Comparison of ENCODE assay signal across 15 cellular contexts in genomic region chr17:76569607-76570279, GRCh38. TPM values are rescaled to one million over a fixed set of nuclear protein-coding genes. Genes with fewer than 3 reads are reported as not detected.
DNase-seq lines count a peak whose midpoint lies in the region; ATAC-seq and TF ChIP-seq lines count a peak whose summit lies in the region.
"Had no signal": no experiment of that assay in that cellular context is flagged by ENCODE, and none has a peak within 500 bp of the region (broad histone marks: within the 10 kb centered on the region; RNA-seq: fewer than 3 reads in every experiment).

No MANE protein-coding gene starts in this region.

- TF ChIP-seq CTCF in HEK293 (tag by site-specific recombination; IDR thresholded peaks at IDR 0.05): no peak
- TF ChIP-seq CTCF in left lung (IDR thresholded peaks at IDR 0.05): no peak
- no peak for TF ChIP-seq CTCF in gastrocnemius medialis (IDR thresholded peaks at IDR 0.05 in 4 of 5, conservative IDR thresholded peaks at IDR 0.05 in 1 of 5)
- no peak for TF ChIP-seq CTCF in BE2C (IDR thresholded peaks at IDR 0.05; ENCODE audit: low read depth, low read length)

- TF ChIP-seq POLR2A in gastrocnemius medialis (IDR thresholded peaks at IDR 0.05) (no peak), GM18505 (IDR thresholded peaks at IDR 0.05; ENCODE audit: borderline replicate concordance, extremely low read depth, insufficient read depth, insufficient read length) (no peak)

- H3K9me3 ChIP-seq in HEK293 (ENCODE audit: control insufficient read depth, insufficient read depth, low read depth, low read length) (no peaks in the 10 kb centered on the region), left lung (no peaks in the 10 kb centered on the region), gastrocnemius medialis (no peaks in the 10 kb centered on the region), BE2C (no peaks in the 10 kb centered on the region)

- H3K27ac ChIP-seq in HEK293 (ENCODE audit: extremely low read depth, low read depth, low read length) (no peak overlapping the region), left lung (no peak overlapping the region), gastrocnemius medialis (peak overlapping the region; percentile 67 to 81 (median 73))

- peaks cover 9 to 29% of the 10 kb centered on the region in 2 experiments for H3K36me3 ChIP-seq in HEK293 (ENCODE audit: control insufficient read depth in 2 of 2, insufficient read depth in 1 of 2, low read length in 2 of 2)
- peaks cover 0 to 25% of the 10 kb centered on the region in 2 donors for H3K36me3 ChIP-seq in left lung
- peaks cover 0 to 18% of the 10 kb centered on the region in 2 donors for H3K36me3 ChIP-seq in gastrocnemius medialis
- peaks cover 28% of the 10 kb centered on the region for H3K36me3 ChIP-seq in BE2C

- H3K4me3 ChIP-seq in HEK293 (ENCODE audit: low read depth, low read length) (no peak overlapping the region), left lung (no peak overlapping the region), gastrocnemius medialis (no peak overlapping the region), BE2C (ENCODE audit: low read depth, low read length) (no peak overlapping the region)

- no peaks in the 10 kb centered on the region for H3K4me1 ChIP-seq in HEK293 (ENCODE audit: control insufficient read depth, insufficient read depth, low read length)
- peaks cover 0 to 30% of the 10 kb centered on the region in 2 donors for H3K4me1 ChIP-seq in left lung
- peaks cover 24 to 29% of the 10 kb centered on the region in 2 donors for H3K4me1 ChIP-seq in gastrocnemius medialis
- H3K4me1 ChIP-seq in BE2C: peaks cover 5% of the 10 kb centered on the region

- DNase-seq in astrocyte of the hippocampus (ENCODE audit: low read depth, low spot score): peak; percentile 57
- DNase-seq in left lung: no peak
- peak; percentile 75 to 84 for DNase-seq in gastrocnemius medialis
- DNase-seq in NCI-H510A treated with DMSO at 0.1 percent for 48 hours (lab: John Stamatoyannopoulos, UW): no peak
- no peak for DNase-seq in activated CD4-positive, alpha-beta T cell treated with anti-CD3 and anti-CD28 coated beads, Interleukin-2, amount 50 U/mL, for 4 hours
- DNase-seq in BE2C: no peak
- DNase-seq: activated CD4-positive, alpha-beta T cell treated with anti-CD3 and anti-CD28 coated beads for 48 hours; CD8-positive, alpha-beta T cell; NCI-H1417 treated with DMSO at 0.1 percent for 48 hours; NCI-H774; stimulated activated CD4-positive, alpha-beta T cell treated with anti-CD3 and anti-CD28 coated beads, Interleukin-4, amount 100 ng/mL, for 24 hours had no signal

- intact Hi-C loops in left lung (cut with DNase I) (no loop called here), gastrocnemius medialis (cut with DNase I; ENCODE audit: low total_unique reads) (no loop called here)

- peak; percentile 31 for ATAC-seq in left lung
- peak; percentile 73 to 89 for ATAC-seq in gastrocnemius medialis
- ATAC-seq in GM18505 (IDR thresholded peaks at IDR 0.05; ENCODE audit: unreplicated experiment): no peak
- ATAC-seq: CD8-positive, alpha-beta T cell had no signal

- in situ Hi-C loops in gastrocnemius medialis (cut with MboI; ENCODE audit: low sequenced_read_pairs in 4 of 4): loop anchor here in 1 of 4 donors (25.0 kb wide), 1 partner anchor 143 kb away; the partner anchor contains the start of gene MXRA7

- CTCF ChIA-PET in HEK293 (lab: Yijun Ruan, JAX): interaction anchor here (0.5 to 2.6 kb wide), 5 partner anchors 11 to 177 kb away, joined by 3 to 9 read pairs (median 4); no protein-coding TSS in a partner anchor

- POLR2A ChIA-PET in HEK293 (lab: Yijun Ruan, JAX): interaction anchor here (0.6 kb wide), 1 partner anchor 38 kb away, joined by 3 read pairs; no protein-coding TSS in a partner anchor

- H3K27me3 ChIP-seq in left lung (no peaks in the 10 kb centered on the region), gastrocnemius medialis (no peaks in the 10 kb centered on the region), BE2C (0 out of 2 replicates have a peak, but pooled peaks cover 3% of the 10 kb centered on the region)

TF ChIP-seq in HEK293, 187 proteins besides CTCF, POLR2A, EP300 and RAD21:
- TF ChIP-seq GLIS1 (tag by site-specific recombination; IDR thresholded peaks at IDR 0.05) (peak; percentile 25; the same call in 1 of the 2 replicates), ZNF449 (tag by site-specific recombination; IDR thresholded peaks at IDR 0.05) (peak; percentile 82), ZBTB49 (tag by site-specific recombination; IDR thresholded peaks at IDR 0.05; ENCODE audit: low read depth) (no peak), SP3 (tag by site-specific recombination; IDR thresholded peaks at IDR 0.05) (0 out of 2 replicates have a peak, but pooled peaks have one; percentile 10), ZNF580 (tag by site-specific recombination; IDR thresholded peaks at IDR 0.05) (no peak), BCL11A (tag by site-specific recombination; IDR thresholded peaks at IDR 0.05; ENCODE audit: low read depth) (0 out of 2 replicates have a peak, but pooled peaks have one; percentile 16), OVOL3 (tag by site-specific recombination; IDR thresholded peaks at IDR 0.05) (no peak), ZIC2 (tag by site-specific recombination; IDR thresholded peaks at IDR 0.05) (peak; percentile 27; the same call in 1 of the 2 replicates)

RNA-seq across cellular contexts. Expression of gene ST6GALNAC2, which starts 15.9 kb away (rescaled TPM):
- 10 to 100 TPM; 17.5 to 30.2 TPM for total RNA-seq in left lung
- total RNA-seq in gastrocnemius medialis: 10 to 100 TPM; 13.6 to 31.1 (median 27.4) TPM
- polyA plus RNA-seq in BE2C (2012; ENCODE audit: insufficient read depth, insufficient read length, low read depth): not detected

RNA-seq across cellular contexts. Expression of gene PRCD, which starts 29.9 kb away (rescaled TPM):
- total RNA-seq in left lung: 1 to 10 TPM; 1.3 to 2.9 TPM
- total RNA-seq in gastrocnemius medialis: 1 to 10 TPM in 2 of 4 donors, under 1 TPM in 1, not detected in 1; 0.33 to 3.7 (median 1.1) TPM
- polyA plus RNA-seq in BE2C (2012; ENCODE audit: insufficient read depth, insufficient read length, low read depth): 44.2 TPM
- total RNA-seq: activated T-helper 2 cell treated with anti-CD3 and anti-CD28 coated beads, Interferon-gamma antibody, Interleukin-2, Interleukin-4, amounts not matched to agents 10 μg/mL and 5 μg/mL and 100 μg/mL, durations not matched to agents 14 hours and 24 hours and 36 hours; CD8-positive, alpha-beta T cell; kidney epithelial cell had no signal

RNA-seq across cellular contexts. Expression of gene CYGB, which starts 32.2 kb away (rescaled TPM):
- total RNA-seq in left lung: 10 to 100 TPM; 10.2 to 13.7 TPM
- total RNA-seq in gastrocnemius medialis: 10 to 100 TPM in 2 of 4 donors, 1 to 10 TPM in 2; 8.1 to 19.7 (median 10.6) TPM
- polyA plus RNA-seq in BE2C (2012; ENCODE audit: insufficient read depth, insufficient read length, low read depth): 160 TPM
- total RNA-seq: activated T-helper 2 cell treated with anti-CD3 and anti-CD28 coated beads, Interferon-gamma antibody, Interleukin-2, Interleukin-4, amounts not matched to agents 10 μg/mL and 5 μg/mL and 100 μg/mL, durations not matched to agents 14 hours and 24 hours and 36 hours had no signal

Comparison
In these comparisons a context has a peak if more than half of its experiments do, and no peak if none do; other contexts are left out.
1. H3K27ac ChIP-seq: peak in gastrocnemius medialis (4 of 4); none in HEK293 (single experiment) and left lung (0 of 2).
2. DNase-seq: peak in astrocyte of the hippocampus (single experiment) and gastrocnemius medialis (2 of 2); none in left lung (0 of 2), NCI-H510A treated with DMSO at 0.1 percent for 48 hours (single experiment), activated CD4-positive, alpha-beta T cell treated with anti-CD3 and anti-CD28 coated beads, Interleukin-2, amount 50 U/mL, for 4 hours (0 of 2) and BE2C (single experiment).